In the genomic region with DNA sequence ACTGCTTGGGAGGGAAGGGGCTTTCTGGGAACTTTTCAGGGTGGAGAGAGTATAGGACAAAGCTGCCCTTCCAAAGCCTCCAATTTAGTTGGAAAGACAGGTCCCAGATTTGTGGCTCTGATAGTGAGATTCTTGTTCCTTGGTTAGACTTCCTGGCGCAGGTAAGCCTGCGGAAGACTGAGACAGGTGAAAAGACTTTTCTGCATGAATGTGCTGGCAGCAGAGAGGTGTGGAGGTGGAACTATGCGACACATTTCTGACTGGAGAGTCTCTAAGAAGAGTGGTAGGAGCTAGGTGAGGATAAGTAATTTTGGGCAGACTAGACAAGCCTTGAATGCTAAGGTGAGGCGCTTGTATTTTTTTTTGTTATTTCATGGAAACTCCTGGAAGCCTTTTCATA, we compare ENCODE assay signal across 1 cellular context.
TF ChIP-seq lines count a peak whose summit lies in the region.

No MANE protein-coding gene starts in this region.

TF ChIP-seq in WTC11, 78 proteins besides CTCF, POLR2A, EP300 and RAD21:
- TF ChIP-seq, protein P1, sequence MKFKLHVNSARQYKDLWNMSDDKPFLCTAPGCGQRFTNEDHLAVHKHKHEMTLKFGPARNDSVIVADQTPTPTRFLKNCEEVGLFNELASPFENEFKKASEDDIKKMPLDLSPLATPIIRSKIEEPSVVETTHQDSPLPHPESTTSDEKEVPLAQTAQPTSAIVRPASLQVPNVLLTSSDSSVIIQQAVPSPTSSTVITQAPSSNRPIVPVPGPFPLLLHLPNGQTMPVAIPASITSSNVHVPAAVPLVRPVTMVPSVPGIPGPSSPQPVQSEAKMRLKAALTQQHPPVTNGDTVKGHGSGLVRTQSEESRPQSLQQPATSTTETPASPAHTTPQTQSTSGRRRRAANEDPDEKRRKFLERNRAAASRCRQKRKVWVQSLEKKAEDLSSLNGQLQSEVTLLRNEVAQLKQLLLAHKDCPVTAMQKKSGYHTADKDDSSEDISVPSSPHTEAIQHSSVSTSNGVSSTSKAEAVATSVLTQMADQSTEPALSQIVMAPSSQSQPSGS (CRISPR knock-in tag; IDR thresholded peaks at IDR 0.05; ENCODE audit: borderline replicate concordance, low read depth) = no peak
- TF ChIP-seq, protein P2, sequence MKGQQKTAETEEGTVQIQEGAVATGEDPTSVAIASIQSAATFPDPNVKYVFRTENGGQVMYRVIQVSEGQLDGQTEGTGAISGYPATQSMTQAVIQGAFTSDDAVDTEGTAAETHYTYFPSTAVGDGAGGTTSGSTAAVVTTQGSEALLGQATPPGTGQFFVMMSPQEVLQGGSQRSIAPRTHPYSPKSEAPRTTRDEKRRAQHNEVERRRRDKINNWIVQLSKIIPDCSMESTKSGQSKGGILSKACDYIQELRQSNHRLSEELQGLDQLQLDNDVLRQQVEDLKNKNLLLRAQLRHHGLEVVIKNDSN (CRISPR knock-in tag; IDR thresholded peaks at IDR 0.05) = no peak
- TF ChIP-seq GTF2I (CRISPR knock-in tag; conservative IDR thresholded peaks at IDR 0.05) (no peak), SOX15 (CRISPR knock-in tag; IDR thresholded peaks at IDR 0.05) (no peak)
- TF ChIP-seq, protein P3, sequence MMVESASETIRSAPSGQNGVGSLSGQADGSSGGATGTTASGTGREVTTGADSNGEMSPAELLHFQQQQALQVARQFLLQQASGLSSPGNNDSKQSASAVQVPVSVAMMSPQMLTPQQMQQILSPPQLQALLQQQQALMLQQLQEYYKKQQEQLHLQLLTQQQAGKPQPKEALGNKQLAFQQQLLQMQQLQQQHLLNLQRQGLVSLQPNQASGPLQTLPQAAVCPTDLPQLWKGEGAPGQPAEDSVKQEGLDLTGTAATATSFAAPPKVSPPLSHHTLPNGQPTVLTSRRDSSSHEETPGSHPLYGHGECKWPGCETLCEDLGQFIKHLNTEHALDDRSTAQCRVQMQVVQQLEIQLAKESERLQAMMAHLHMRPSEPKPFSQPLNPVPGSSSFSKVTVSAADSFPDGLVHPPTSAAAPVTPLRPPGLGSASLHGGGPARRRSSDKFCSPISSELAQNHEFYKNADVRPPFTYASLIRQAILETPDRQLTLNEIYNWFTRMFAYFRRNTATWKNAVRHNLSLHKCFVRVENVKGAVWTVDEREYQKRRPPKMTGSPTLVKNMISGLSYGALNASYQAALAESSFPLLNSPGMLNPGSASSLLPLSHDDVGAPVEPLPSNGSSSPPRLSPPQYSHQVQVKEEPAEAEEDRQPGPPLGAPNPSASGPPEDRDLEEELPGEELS (CRISPR knock-in tag; IDR thresholded peaks at IDR 0.05) = no peak
- TF ChIP-seq, protein P4, sequence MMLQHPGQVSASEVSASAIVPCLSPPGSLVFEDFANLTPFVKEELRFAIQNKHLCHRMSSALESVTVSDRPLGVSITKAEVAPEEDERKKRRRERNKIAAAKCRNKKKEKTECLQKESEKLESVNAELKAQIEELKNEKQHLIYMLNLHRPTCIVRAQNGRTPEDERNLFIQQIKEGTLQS (CRISPR knock-in tag; conservative IDR thresholded peaks at IDR 0.05) = no peak
- TF ChIP-seq, protein P5, sequence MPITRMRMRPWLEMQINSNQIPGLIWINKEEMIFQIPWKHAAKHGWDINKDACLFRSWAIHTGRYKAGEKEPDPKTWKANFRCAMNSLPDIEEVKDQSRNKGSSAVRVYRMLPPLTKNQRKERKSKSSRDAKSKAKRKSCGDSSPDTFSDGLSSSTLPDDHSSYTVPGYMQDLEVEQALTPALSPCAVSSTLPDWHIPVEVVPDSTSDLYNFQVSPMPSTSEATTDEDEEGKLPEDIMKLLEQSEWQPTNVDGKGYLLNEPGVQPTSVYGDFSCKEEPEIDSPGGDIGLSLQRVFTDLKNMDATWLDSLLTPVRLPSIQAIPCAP (CRISPR knock-in tag; IDR thresholded peaks at IDR 0.05) = no peak
